Comparison of ENCODE assay signal across 14 cellular contexts in the genomic region with DNA sequence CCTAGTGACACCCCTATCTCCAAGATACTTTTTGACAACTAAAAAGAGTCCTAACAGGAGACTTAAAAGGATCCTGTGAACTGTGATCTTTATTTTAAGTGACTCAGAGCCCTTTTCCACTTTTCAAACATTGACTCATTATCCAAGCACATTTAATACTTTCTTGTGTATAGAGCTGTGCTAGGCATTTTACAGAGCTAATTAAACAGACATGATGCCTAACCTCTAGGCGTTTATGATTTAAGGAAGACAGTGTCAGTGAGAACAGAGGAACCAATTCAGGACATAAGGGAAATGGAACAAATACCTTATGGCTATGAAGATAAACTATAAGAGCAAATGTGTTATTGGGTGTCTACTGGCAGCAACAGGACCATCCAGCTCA.
"Had no signal": no experiment of that assay in that cellular context is flagged by ENCODE, and none has a peak within 500 bp of the region (broad histone marks: within the 10 kb centered on the region; RNA-seq: fewer than 3 reads in every experiment).

No MANE protein-coding gene starts in this region.

- H3K4me3 ChIP-seq: mucosa of descending colon, neural progenitor cell, right lobe of liver had no signal

- ATAC-seq: activated CD4-positive, alpha-beta T cell treated with anti-CD3 and anti-CD28 coated beads for 36 hours; effector memory CD8-positive, alpha-beta T cell; left ventricle myocardium superior; mucosa of descending colon; naive thymus-derived CD4-positive, alpha-beta T cell; right lobe of liver; stimulated activated naive CD8-positive, alpha-beta T cell treated with anti-CD3 and anti-CD28 coated beads, Interleukin-15, amount 100 ng/mL, for 72 hours had no signal

- DNase-seq: activated CD4-positive, alpha-beta T cell treated with anti-CD3 and anti-CD28 coated beads for 36 hours; activated CD4-positive, alpha-beta T cell treated with anti-CD3 and anti-CD28 coated beads, Interleukin-2, amount 50 U/mL, for 48 hours; activated T-cell treated with anti-CD3 and anti-CD28 coated beads for 4 hours; effector memory CD8-positive, alpha-beta T cell; hypothalamus; left ventricle myocardium superior; mesenchymal stem cell; mucosa of descending colon; naive thymus-derived CD4-positive, alpha-beta T cell; right lobe of liver; small intestine; stimulated activated CD4-positive, alpha-beta T cell treated with anti-CD3 and anti-CD28 coated beads, Interleukin-4, amount 100 ng/mL, for 1 hour; stimulated activated naive CD8-positive, alpha-beta T cell treated with anti-CD3 and anti-CD28 coated beads, Interleukin-15, amount 100 ng/mL, for 72 hours had no signal
